ENCODE assay signal across 9 cellular contexts in the genomic region with DNA sequence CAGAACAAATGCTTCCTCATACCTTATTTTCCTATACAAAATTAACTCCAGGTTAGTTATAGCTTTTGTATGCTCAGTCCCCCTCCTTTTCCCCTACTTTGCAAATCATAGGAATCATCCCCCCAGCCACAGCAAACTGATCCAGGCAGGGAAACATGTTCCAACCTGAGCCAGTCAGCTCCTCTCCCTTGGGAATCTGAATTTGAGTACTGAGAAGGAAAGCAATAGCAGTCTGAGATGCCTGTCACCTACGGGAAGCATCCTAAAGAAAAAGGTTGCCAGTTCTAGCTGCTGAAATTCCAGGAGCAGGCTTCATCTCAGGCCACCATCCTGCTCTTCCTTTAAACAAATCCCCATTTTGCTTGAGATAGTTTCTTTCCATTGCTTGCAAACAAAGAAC. TPM values are rescaled to one million over a fixed set of nuclear protein-coding genes. Genes with fewer than 3 reads are reported as not detected.
DNase-seq lines count a peak whose midpoint lies in the region; TF ChIP-seq lines count a peak whose summit lies in the region.
"Had no signal": no experiment of that assay in that cellular context is flagged by ENCODE, and none has a peak within 500 bp of the region (broad histone marks: within the 10 kb centered on the region; RNA-seq: fewer than 3 reads in every experiment).

No MANE protein-coding gene starts in this region.

- H3K4me1 ChIP-seq in ascending aorta = peaks cover 9 to 40% of the 10 kb centered on the region in 2 donors

- peaks cover 22% of the 10 kb centered on the region for H3K36me3 Mint-ChIP-seq in HFFc6 (ENCODE audit: low read depth)
- peaks cover 34% of the 10 kb centered on the region for H3K36me3 Mint-ChIP-seq in activated naive CD4-positive, alpha-beta T cell treated with anti-CD3 and anti-CD28 coated beads, Interleukin-2, amount 10 ng/mL, durations not matched to agents 7 days and 5 days

- no peaks in the 10 kb centered on the region for H3K9me3 Mint-ChIP-seq in HFFc6
- H3K9me3 Mint-ChIP-seq in activated naive CD4-positive, alpha-beta T cell treated with anti-CD3 and anti-CD28 coated beads, Interleukin-2, amount 10 ng/mL, durations not matched to agents 7 days and 5 days = no peaks in the 10 kb centered on the region
- H3K9me3 Mint-ChIP-seq: effector memory CD8-positive, alpha-beta T cell had no signal

- H3K27ac ChIP-seq in ascending aorta (peak overlapping the region; percentile 63 to 72), substantia nigra (ENCODE audit: low read depth, low read length, poor library complexity, severe bottlenecking) (peak overlapping the region; percentile 88), RWPE1 (no peak overlapping the region)

- no peaks in the 10 kb centered on the region; the same call in 1 of the 2 replicates for H3K27me3 Mint-ChIP-seq in HFFc6 (ENCODE audit: insufficient read depth)
- H3K27me3 Mint-ChIP-seq in activated naive CD4-positive, alpha-beta T cell treated with anti-CD3 and anti-CD28 coated beads, Interleukin-2, amount 10 ng/mL, durations not matched to agents 7 days and 5 days = no peaks in the 10 kb centered on the region
- H3K27me3 Mint-ChIP-seq: effector memory CD8-positive, alpha-beta T cell had no signal

- CTCF ChIA-PET in RWPE1 (lab: Yijun Ruan, JAX) = interaction anchor here (0.9 kb wide), 1 partner anchor 14 kb away, joined by 3 read pairs; no protein-coding TSS in a partner anchor
- CTCF ChIA-PET in activated naive CD4-positive, alpha-beta T cell treated with anti-CD3 and anti-CD28 coated beads, Interleukin-2, amount 10 ng/mL, durations not matched to agents 7 days and 5 days (lab: Charles Lee) = no interaction called here

- DNase-seq in HFFc6 (no peak), ascending aorta (ENCODE audit: low spot score in 2 of 2) (no peak), iPS-NIHi7 (ENCODE audit: extremely low spot score) (peak; percentile 13), substantia nigra (lab: John Stamatoyannopoulos, UW) (no peak), RWPE1 (ENCODE audit: low spot score) (no peak), H4 (ENCODE audit: low spot score) (no peak)
- no peak for DNase-seq in activated naive CD4-positive, alpha-beta T cell treated with anti-CD3 and anti-CD28 coated beads, Interleukin-2, amount 10 ng/mL, durations not matched to agents 7 days and 5 days
- DNase-seq: effector memory CD8-positive, alpha-beta T cell; left cardiac atrium had no signal

- no peaks in the 10 kb centered on the region for H3K9me3 ChIP-seq in ascending aorta

- intact Hi-C loops in ascending aorta (cut with DNase I) = no loop called here

- H3K4me3 Mint-ChIP-seq in HFFc6 = peak overlapping the region; percentile 69
- H3K4me3 Mint-ChIP-seq in activated naive CD4-positive, alpha-beta T cell treated with anti-CD3 and anti-CD28 coated beads, Interleukin-2, amount 10 ng/mL, durations not matched to agents 7 days and 5 days = no peak overlapping the region

- TF ChIP-seq CTCF in HFFc6 (IDR thresholded peaks at IDR 0.05) (no peak), ascending aorta (IDR thresholded peaks at IDR 0.05) (no peak), RWPE1 (conservative IDR thresholded peaks at IDR 0.05; ENCODE audit: low read depth) (no peak)

- peak overlapping the region in 1 of 2 donors; percentile 2 for H3K4me3 ChIP-seq in ascending aorta

- H3K27me3 ChIP-seq in ascending aorta = no peaks in the 10 kb centered on the region

- peaks cover 54% of the 10 kb centered on the region for H3K4me1 Mint-ChIP-seq in HFFc6 (ENCODE audit: low read depth)
- H3K4me1 Mint-ChIP-seq in activated naive CD4-positive, alpha-beta T cell treated with anti-CD3 and anti-CD28 coated beads, Interleukin-2, amount 10 ng/mL, durations not matched to agents 7 days and 5 days = peaks cover 45% of the 10 kb centered on the region

- no peaks in the 10 kb centered on the region for H3K36me3 ChIP-seq in ascending aorta

- peak overlapping the region; percentile 89 for H3K27ac Mint-ChIP-seq in HFFc6
- H3K27ac Mint-ChIP-seq in activated naive CD4-positive, alpha-beta T cell treated with anti-CD3 and anti-CD28 coated beads, Interleukin-2, amount 10 ng/mL, durations not matched to agents 7 days and 5 days = no peak overlapping the region

- POLR2A ChIA-PET in RWPE1 (lab: Yijun Ruan, JAX; ENCODE audit: low non-redundant PET) = interaction anchor here (0.6 kb wide), 1 partner anchor 483 kb away, joined by 7 read pairs; no protein-coding TSS in a partner anchor

RNA-seq across cellular contexts. Expression of gene ADSS2, which starts 6.9 kb away (rescaled TPM):
- total RNA-seq in HFFc6 (2021; fragmentation: NEBNext Ultra II Directional; extraction: Animal tissue kit (Norgen Biotek cat#: 25700)) = 10 to 100 TPM; 38.6 to 45.0 (median 41.1) TPM
- 38.3 TPM for total RNA-seq in ascending aorta
- 31.3 and 36.5 TPM in 2 replicates for total RNA-seq in H4 (2014; rRNA removed; shearing (Covaris generic))

RNA-seq across cellular contexts. Expression of gene CATSPERE, which starts 16.2 kb away (rescaled TPM):
- under 1 TPM; 0.15 to 0.74 (median 0.34) TPM for total RNA-seq in HFFc6 (2021; fragmentation: NEBNext Ultra II Directional; extraction: Animal tissue kit (Norgen Biotek cat#: 25700))
- not detected for total RNA-seq in ascending aorta
- total RNA-seq in H4 (2014; rRNA removed; shearing (Covaris generic)) = not detected in 2 replicates
